ENCODE assay signal across 8 cellular contexts in the genomic region with DNA sequence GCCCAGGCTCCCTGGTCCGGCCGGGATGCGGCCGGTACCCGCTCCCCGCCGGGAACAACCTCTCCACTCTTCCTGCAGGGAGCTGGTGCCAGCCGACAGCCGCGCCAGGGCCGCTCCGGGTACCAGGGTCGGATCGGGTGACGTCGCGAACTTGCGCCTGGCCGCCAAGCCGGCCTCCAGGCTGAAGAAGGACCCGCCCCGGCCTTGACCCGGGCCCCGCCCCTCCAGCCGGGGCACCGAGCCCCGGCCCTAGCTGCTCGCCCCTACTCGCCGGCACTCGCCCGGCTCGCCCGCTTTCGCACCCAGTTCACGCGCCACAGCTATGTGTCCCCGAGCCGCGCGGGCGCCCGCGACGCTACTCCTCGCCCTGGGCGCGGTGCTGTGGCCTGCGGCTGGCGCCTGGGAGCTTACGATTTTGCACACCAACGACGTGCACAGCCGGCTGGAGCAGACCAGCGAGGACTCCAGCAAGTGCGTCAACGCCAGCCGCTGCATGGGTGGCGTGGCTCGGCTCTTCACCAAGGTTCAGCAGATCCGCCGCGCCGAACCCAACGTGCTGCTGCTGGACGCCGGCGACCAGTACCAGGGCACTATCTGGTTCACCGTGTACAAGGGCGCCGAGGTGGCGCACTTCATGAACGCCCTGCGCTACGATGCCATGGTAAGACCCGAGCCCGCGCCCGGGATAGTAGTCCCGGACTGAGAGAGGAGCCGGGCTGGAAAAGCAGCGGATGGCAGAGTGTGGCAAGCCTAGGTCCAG. TPM values are rescaled to one million over a fixed set of nuclear protein-coding genes. Genes with fewer than 3 reads are reported as not detected.
DNase-seq lines count a peak whose midpoint lies in the region; ATAC-seq and TF ChIP-seq lines count a peak whose summit lies in the region.

A gene (plus strand): TSS at position 266 of the 760 bp plus-strand sequence. CDS start 57 bp downstream, at position 323.

- no peak for TF ChIP-seq CTCF in ovary (IDR thresholded peaks at IDR 0.05)

- TF ChIP-seq EP300 in ovary (IDR thresholded peaks at IDR 0.05) = no peak

- H3K36me3 ChIP-seq in ovary = no peaks in the 10 kb centered on the region

- no peaks in the 10 kb centered on the region for H3K27me3 ChIP-seq in ovary

- ATAC-seq in HG02870 (IDR thresholded peaks at IDR 0.05; ENCODE audit: unreplicated experiment) = peak; percentile 70
- peak; percentile 62 for ATAC-seq in activated naive CD8-positive, alpha-beta T cell treated with anti-CD3 and anti-CD28 coated beads, Interleukin-2, amount 50 U/mL, for 24 hours

- peak within 1 kb of the TSS; percentile 79 for H3K4me3 ChIP-seq in ovary

- H3K27ac Mint-ChIP-seq in activated naive CD8-positive, alpha-beta T cell treated with anti-CD3 and anti-CD28 coated beads, Interleukin-2, amount 50 U/mL, for 24 hours = peak within 1 kb of the TSS; percentile 95

- 0 to 1% (median 0%) methylated on average over 33 to 82 of the region's 82 CpGs for WGBS in ovary, 3 donors

- intact Hi-C loops in head of caudate nucleus (cut with DNase I) (no loop called here), ovary (cut with DNase I) (no loop called here)

- peak within 1 kb of the TSS; percentile 97 for H3K4me3 Mint-ChIP-seq in activated naive CD8-positive, alpha-beta T cell treated with anti-CD3 and anti-CD28 coated beads, Interleukin-2, amount 50 U/mL, for 24 hours

- peak; percentile 53 for TF ChIP-seq POLR2A in ovary (IDR thresholded peaks at IDR 0.05)

- H3K27ac ChIP-seq in ovary = peak within 1 kb of the TSS; percentile 96

- H3K4me1 ChIP-seq in ovary (ENCODE audit: insufficient read depth) = peaks cover 9% of the 10 kb centered on the region

- peak; percentile 13 for DNase-seq in stimulated activated CD4-positive, alpha-beta T cell treated with anti-CD3 and anti-CD28 coated beads, Interleukin-12 subunit alpha, Interleukin-12 subunit beta, amount 100 ng/mL, for 4 hours
- no peak for DNase-seq in stimulated activated CD4-positive, alpha-beta T cell treated with anti-CD3 and anti-CD28 coated beads, Interleukin-4, amount 100 ng/mL, for 24 hours
- peak; percentile 70 for DNase-seq in NCI-H69 (lab: John Stamatoyannopoulos, UW)
- peak; percentile 67 for DNase-seq in activated naive CD8-positive, alpha-beta T cell treated with anti-CD3 and anti-CD28 coated beads, Interleukin-2, amount 50 U/mL, for 24 hours
- peak; percentile 8 to 83 (median 60) for DNase-seq in head of caudate nucleus
- peak; percentile 78 to 86 (median 82) for DNase-seq in ovary
- no peak for DNase-seq in NCI-H187 treated with DMSO at 0.1 percent for 48 hours (lab: John Stamatoyannopoulos, UW)

- no peaks in the 10 kb centered on the region for H3K9me3 Mint-ChIP-seq in activated naive CD8-positive, alpha-beta T cell treated with anti-CD3 and anti-CD28 coated beads, Interleukin-2, amount 50 U/mL, for 24 hours

- H3K36me3 Mint-ChIP-seq in activated naive CD8-positive, alpha-beta T cell treated with anti-CD3 and anti-CD28 coated beads, Interleukin-2, amount 50 U/mL, for 24 hours (ENCODE audit: low read depth) = peaks cover 30% of the 10 kb centered on the region

- H3K9me3 ChIP-seq in ovary = no peaks in the 10 kb centered on the region

- H3K4me1 Mint-ChIP-seq in activated naive CD8-positive, alpha-beta T cell treated with anti-CD3 and anti-CD28 coated beads, Interleukin-2, amount 50 U/mL, for 24 hours = peaks cover 65% of the 10 kb centered on the region

- peaks cover 3% of the 10 kb centered on the region for H3K27me3 Mint-ChIP-seq in activated naive CD8-positive, alpha-beta T cell treated with anti-CD3 and anti-CD28 coated beads, Interleukin-2, amount 50 U/mL, for 24 hours

RNA-seq across cellular contexts. Expression of the gene that starts here (rescaled TPM):
- 10 to 100 TPM; 32.5 to 67.2 (median 47.4) TPM for total RNA-seq in ovary
- polyA plus RNA-seq in ovary = 10 to 100 TPM; 29.3 to 68.7 TPM

Comparison
In these comparisons a context has a peak if more than half of its experiments do, and no peak if none do; other contexts are left out.
1. DNase-seq: peak in stimulated activated CD4-positive, alpha-beta T cell treated with anti-CD3 and anti-CD28 coated beads, Interleukin-12 subunit alpha, Interleukin-12 subunit beta, amount 100 ng/mL, for 4 hours (single experiment), NCI-H69 (single experiment), activated naive CD8-positive, alpha-beta T cell treated with anti-CD3 and anti-CD28 coated beads, Interleukin-2, amount 50 U/mL, for 24 hours (single experiment), head of caudate nucleus (42 of 42) and ovary (5 of 5); none in stimulated activated CD4-positive, alpha-beta T cell treated with anti-CD3 and anti-CD28 coated beads, Interleukin-4, amount 100 ng/mL, for 24 hours (single experiment) and NCI-H187 treated with DMSO at 0.1 percent for 48 hours (single experiment).